ENCODE assay signal across 15 cellular contexts in genomic region chr16:87043273-87044030, GRCh38.
DNase-seq lines count a peak whose midpoint lies in the region; ATAC-seq and TF ChIP-seq lines count a peak whose summit lies in the region.
"Had no signal": no experiment of that assay in that cellular context is flagged by ENCODE, and none has a peak within 500 bp of the region (broad histone marks: within the 10 kb centered on the region; RNA-seq: fewer than 3 reads in every experiment).

No MANE protein-coding gene starts in this region.

- peak overlapping the region; percentile 53 for H3K4me3 ChIP-seq in thoracic aorta
- H3K4me3 ChIP-seq in CD8-positive, alpha-beta memory T cell (ENCODE audit: low read length) = no peak overlapping the region
- H3K4me3 ChIP-seq: cardiac muscle cell, SJCRH30 had no signal

- H3K27me3 Mint-ChIP-seq in activated T-helper 1 cell treated with anti-CD3 and anti-CD28 coated beads, Interleukin-12 subunit alpha, Interleukin-12 subunit beta, Interleukin-2, Interleukin-4 antibody, amounts not matched to agents 30 ng/mL and 10 ng/mL and 1 ng/mL, durations not matched to agents 14 hours and 24 hours and 36 hours (ENCODE audit: insufficient read depth) = peaks cover 8% of the 10 kb centered on the region
- peaks cover 0 to 14% of the 10 kb centered on the region in 2 donors for H3K27me3 Mint-ChIP-seq in CD8-positive, alpha-beta memory T cell

- CTCF ChIA-PET in CD8-positive, alpha-beta memory T cell (lab: Charles Lee) = no interaction called here

- POLR2A ChIA-PET in CD8-positive, alpha-beta memory T cell (lab: Charles Lee) = no interaction called here

- no peaks in the 10 kb centered on the region for H3K4me1 Mint-ChIP-seq in activated T-helper 1 cell treated with anti-CD3 and anti-CD28 coated beads, Interleukin-12 subunit alpha, Interleukin-12 subunit beta, Interleukin-2, Interleukin-4 antibody, amounts not matched to agents 30 ng/mL and 10 ng/mL and 1 ng/mL, durations not matched to agents 14 hours and 24 hours and 36 hours (ENCODE audit: low read depth)
- no peaks in the 10 kb centered on the region for H3K4me1 Mint-ChIP-seq in CD8-positive, alpha-beta memory T cell
- H3K4me1 Mint-ChIP-seq: activated T-helper 17 cell treated with anti-CD3 and anti-CD28 coated beads, Interleukin-2, amount 50 U/mL, for 72 hours had no signal

- peak overlapping the region; percentile 62 to 72 for H3K27ac ChIP-seq in thoracic aorta
- H3K27ac ChIP-seq in CD8-positive, alpha-beta memory T cell (ENCODE audit: low read depth, low read length) = no peak overlapping the region
- H3K27ac ChIP-seq: cardiac muscle cell, foreskin keratinocyte, SJCRH30 had no signal

- H3K9me3 Mint-ChIP-seq in activated T-helper 1 cell treated with anti-CD3 and anti-CD28 coated beads, Interleukin-12 subunit alpha, Interleukin-12 subunit beta, Interleukin-2, Interleukin-4 antibody, amounts not matched to agents 30 ng/mL and 10 ng/mL and 1 ng/mL, durations not matched to agents 14 hours and 24 hours and 36 hours = no peaks in the 10 kb centered on the region
- no peaks in the 10 kb centered on the region for H3K9me3 Mint-ChIP-seq in CD8-positive, alpha-beta memory T cell
- H3K9me3 Mint-ChIP-seq: activated T-helper 17 cell treated with anti-CD3 and anti-CD28 coated beads, Interleukin-2, amount 50 U/mL, for 72 hours; HFFc6 had no signal

- DNase-seq in NCI-H1417 (lab: John Stamatoyannopoulos, UW) (peak in 2 of 3 experiments; percentile 25 to 58), NCI-H1417 treated with DMSO at 0.1 percent for 48 hours (lab: John Stamatoyannopoulos, UW) (no peak), dermis blood vessel endothelial cell (peak; percentile 36), kidney glomerular epithelial cell (lab: John Stamatoyannopoulos, UW) (peak; percentile 50), thoracic aorta (ENCODE audit: low spot score) (no peak)
- no peak for DNase-seq in activated T-helper 1 cell treated with anti-CD3 and anti-CD28 coated beads, Interleukin-12 subunit alpha, Interleukin-12 subunit beta, Interleukin-2, Interleukin-4 antibody, amounts not matched to agents 30 ng/mL and 10 ng/mL and 1 ng/mL, durations not matched to agents 14 hours and 24 hours and 36 hours (ENCODE audit: low spot score)
- DNase-seq in CD8-positive, alpha-beta memory T cell = no peak
- DNase-seq: DND-41, foreskin keratinocyte, HFFc6, NCI-H526 treated with DMSO at 0.1 percent for 48 hours had no signal

- H3K27ac Mint-ChIP-seq in activated T-helper 1 cell treated with anti-CD3 and anti-CD28 coated beads, Interleukin-12 subunit alpha, Interleukin-12 subunit beta, Interleukin-2, Interleukin-4 antibody, amounts not matched to agents 30 ng/mL and 10 ng/mL and 1 ng/mL, durations not matched to agents 14 hours and 24 hours and 36 hours = no peak overlapping the region
- H3K27ac Mint-ChIP-seq in CD8-positive, alpha-beta memory T cell = peak overlapping the region in 1 of 8 donors; percentile 65
- H3K27ac Mint-ChIP-seq: activated T-helper 17 cell treated with anti-CD3 and anti-CD28 coated beads, Interleukin-2, amount 50 U/mL, for 72 hours; HFFc6 had no signal

- H3K4me1 ChIP-seq in thoracic aorta (ENCODE audit: control insufficient read depth in 1 of 2, low read depth in 2 of 2) = peaks cover 0 to 46% of the 10 kb centered on the region in 2 donors
- H3K4me1 ChIP-seq in CD8-positive, alpha-beta memory T cell (ENCODE audit: insufficient read depth, low read length) = no peaks in the 10 kb centered on the region
- H3K4me1 ChIP-seq: foreskin keratinocyte had no signal

- ATAC-seq in thoracic aorta (ENCODE audit: insufficient number of reproducible peaks, low FRiP score, low read depth) (peak; percentile 23), HG03457 (IDR thresholded peaks at IDR 0.05; ENCODE audit: unreplicated experiment) (no peak)
- ATAC-seq: activated T-helper 17 cell treated with anti-CD3 and anti-CD28 coated beads, Interleukin-2, amount 50 U/mL, for 72 hours; foreskin keratinocyte had no signal

- H3K36me3 ChIP-seq in thoracic aorta = no peaks in the 10 kb centered on the region
- no peaks in the 10 kb centered on the region for H3K36me3 ChIP-seq in CD8-positive, alpha-beta memory T cell (ENCODE audit: insufficient read depth, low read length)
- H3K36me3 ChIP-seq: cardiac muscle cell, SJCRH30 had no signal

- H3K4me3 Mint-ChIP-seq in activated T-helper 1 cell treated with anti-CD3 and anti-CD28 coated beads, Interleukin-12 subunit alpha, Interleukin-12 subunit beta, Interleukin-2, Interleukin-4 antibody, amounts not matched to agents 30 ng/mL and 10 ng/mL and 1 ng/mL, durations not matched to agents 14 hours and 24 hours and 36 hours = no peak overlapping the region
- no peak overlapping the region for H3K4me3 Mint-ChIP-seq in CD8-positive, alpha-beta memory T cell
- H3K4me3 Mint-ChIP-seq: activated T-helper 17 cell treated with anti-CD3 and anti-CD28 coated beads, Interleukin-2, amount 50 U/mL, for 72 hours; HFFc6 had no signal

- no peaks in the 10 kb centered on the region for H3K36me3 Mint-ChIP-seq in activated T-helper 1 cell treated with anti-CD3 and anti-CD28 coated beads, Interleukin-12 subunit alpha, Interleukin-12 subunit beta, Interleukin-2, Interleukin-4 antibody, amounts not matched to agents 30 ng/mL and 10 ng/mL and 1 ng/mL, durations not matched to agents 14 hours and 24 hours and 36 hours (ENCODE audit: low read depth)
- H3K36me3 Mint-ChIP-seq in CD8-positive, alpha-beta memory T cell = no peaks in the 10 kb centered on the region

- TF ChIP-seq CTCF in thoracic aorta (IDR thresholded peaks at IDR 0.05) = no peak

- H3K27me3 ChIP-seq in thoracic aorta (replicated peaks; ENCODE audit: insufficient read depth) = no peaks in the 10 kb centered on the region
- H3K27me3 ChIP-seq in CD8-positive, alpha-beta memory T cell (ENCODE audit: insufficient read depth, low read length, poor library complexity, severe bottlenecking) = no peaks in the 10 kb centered on the region
- H3K27me3 ChIP-seq: cardiac muscle cell, foreskin keratinocyte, SJCRH30 had no signal

- intact Hi-C loops in activated T-helper 1 cell treated with anti-CD3 and anti-CD28 coated beads, Interleukin-12 subunit alpha, Interleukin-12 subunit beta, Interleukin-2, Interleukin-4 antibody, amounts not matched to agents 30 ng/mL and 10 ng/mL and 1 ng/mL, durations not matched to agents 14 hours and 24 hours and 36 hours (cut with micrococcal nuclease) = no loop called here

- no peaks in the 10 kb centered on the region for H3K9me3 ChIP-seq in thoracic aorta
- H3K9me3 ChIP-seq in CD8-positive, alpha-beta memory T cell (ENCODE audit: low read length) = no peaks in the 10 kb centered on the region
- H3K9me3 ChIP-seq: SJCRH30 had no signal

Comparison
In these comparisons a context has a peak if more than half of its experiments do, and no peak if none do; other contexts are left out.
1. DNase-seq: peak in NCI-H1417 (2 of 3), dermis blood vessel endothelial cell (single experiment) and kidney glomerular epithelial cell (single experiment); none in NCI-H1417 treated with DMSO at 0.1 percent for 48 hours (single experiment), thoracic aorta (single experiment), activated T-helper 1 cell treated with anti-CD3 and anti-CD28 coated beads, Interleukin-12 subunit alpha, Interleukin-12 subunit beta, Interleukin-2, Interleukin-4 antibody, amounts not matched to agents 30 ng/mL and 10 ng/mL and 1 ng/mL, durations not matched to agents 14 hours and 24 hours and 36 hours (single experiment) and CD8-positive, alpha-beta memory T cell (0 of 5).